In the genomic region with DNA sequence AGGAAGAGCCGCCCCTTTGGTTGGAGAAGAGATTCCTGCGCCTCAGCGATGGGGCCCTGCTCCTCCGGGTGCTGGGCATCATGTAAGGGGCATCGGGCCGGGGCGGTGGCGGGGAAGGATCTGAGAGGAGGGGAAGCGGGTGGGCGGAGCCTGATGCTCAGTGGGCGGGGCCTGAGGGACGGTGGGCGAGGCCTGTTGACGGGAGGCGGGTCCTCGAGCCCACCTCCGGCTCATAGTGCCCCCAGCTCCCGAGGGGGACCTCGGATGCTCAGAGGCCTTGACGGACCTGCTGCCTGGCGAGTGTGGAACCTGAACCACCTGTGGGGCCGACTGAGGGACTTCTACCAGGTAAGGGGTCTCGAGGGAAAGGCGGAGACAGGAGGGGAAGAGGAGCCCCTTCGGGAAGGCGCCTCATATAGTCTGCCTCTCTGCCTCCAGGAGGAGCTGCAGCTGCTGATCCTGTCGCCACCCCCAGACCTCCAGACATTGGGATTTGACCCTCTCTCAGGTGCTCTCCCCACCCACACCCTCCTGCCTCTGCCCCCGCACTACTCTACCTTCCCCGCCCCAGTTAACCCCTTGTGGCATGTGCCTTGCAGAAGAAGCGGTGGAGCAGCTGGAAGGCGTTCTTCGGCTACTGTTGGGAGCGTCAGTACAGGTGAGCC, we compare ENCODE assay signal across 8 cellular contexts. TPM values are rescaled to one million over a fixed set of nuclear protein-coding genes. Genes with fewer than 3 reads are reported as not detected.
DNase-seq lines count a peak whose midpoint lies in the region; ATAC-seq, FAIRE-seq and TF ChIP-seq lines count a peak whose summit lies in the region.

No MANE protein-coding gene starts in this region.

- peaks cover 27% of the 10 kb centered on the region for H3K36me3 Mint-ChIP-seq in activated CD4-positive, alpha-beta T cell treated with anti-CD3 and anti-CD28 coated beads, Interleukin-2, amount 10 ng/mL, durations not matched to agents 7 days and 5 days (ENCODE audit: low read depth)
- peaks cover 3% of the 10 kb centered on the region for H3K36me3 Mint-ChIP-seq in endothelial cell (ENCODE audit: low read depth, unreplicated experiment)

- peak; percentile 34 for ATAC-seq in HG03342 (IDR thresholded peaks at IDR 0.05; ENCODE audit: unreplicated experiment)

- peaks cover 48% of the 10 kb centered on the region for H3K4me1 Mint-ChIP-seq in activated CD4-positive, alpha-beta T cell treated with anti-CD3 and anti-CD28 coated beads, Interleukin-2, amount 10 ng/mL, durations not matched to agents 7 days and 5 days
- peaks cover 4% of the 10 kb centered on the region for H3K4me1 Mint-ChIP-seq in endothelial cell (ENCODE audit: unreplicated experiment)

- TF ChIP-seq POLR2A in H54 (IDR thresholded peaks at IDR 0.05; ENCODE audit: low read depth, low read length): no peak

- no peaks in the 10 kb centered on the region for H3K9me3 Mint-ChIP-seq in activated CD4-positive, alpha-beta T cell treated with anti-CD3 and anti-CD28 coated beads, Interleukin-2, amount 10 ng/mL, durations not matched to agents 7 days and 5 days
- H3K9me3 Mint-ChIP-seq in endothelial cell (ENCODE audit: unreplicated experiment): no peaks in the 10 kb centered on the region

- TF ChIP-seq CTCF in GM10248 (IDR thresholded peaks at IDR 0.05; ENCODE audit: control extremely low read depth, extremely low read depth, low read depth, missing control alignments) (no peak), endothelial cell (IDR thresholded peaks at IDR 0.05; ENCODE audit: unreplicated experiment) (no peak)

- no peak for FAIRE-seq in H54 (lab: Jason Lieb, UNC)

- POLR2A ChIA-PET in GM10248 (lab: Yijun Ruan, JAX): interaction anchor here (1.4 kb wide), 1 partner anchor 9 kb away, joined by 4 read pairs; no protein-coding TSS in a partner anchor
- POLR2A ChIA-PET in activated CD4-positive, alpha-beta T cell treated with anti-CD3 and anti-CD28 coated beads, Interleukin-2, amount 10 ng/mL, durations not matched to agents 7 days and 5 days (lab: Charles Lee): no interaction called here

- CTCF ChIA-PET in GM10248 (lab: Yijun Ruan, JAX): interaction anchor here (1.0 to 7.5 kb wide), 7 partner anchors 8 to 39 kb away, joined by 3 to 81 read pairs (median 11); a partner anchor contains a TSS
- CTCF ChIA-PET in activated CD4-positive, alpha-beta T cell treated with anti-CD3 and anti-CD28 coated beads, Interleukin-2, amount 10 ng/mL, durations not matched to agents 7 days and 5 days (lab: Charles Lee): interaction anchor here (0.5 to 3.5 kb wide), 7 partner anchors 9 to 555 kb away, joined by 5 to 29 read pairs (median 11); a partner anchor contains a TSS

- H3K27ac Mint-ChIP-seq in activated CD4-positive, alpha-beta T cell treated with anti-CD3 and anti-CD28 coated beads, Interleukin-2, amount 10 ng/mL, durations not matched to agents 7 days and 5 days: peak overlapping the region; percentile 92
- H3K27ac Mint-ChIP-seq in endothelial cell (ENCODE audit: unreplicated experiment): no peak overlapping the region

- DNase-seq in GM10248 (ENCODE audit: extremely low spot score) (peak; percentile 83), endothelial cell (ENCODE audit: low spot score) (peak; percentile 69), H54 (ENCODE audit: insufficient read length, low spot score) (no peak), NCI-H524 treated with DMSO at 0.1 percent for 48 hours (lab: John Stamatoyannopoulos, UW) (no peak), DMS153 treated with DMSO at 0.1 percent for 48 hours (lab: John Stamatoyannopoulos, UW; ENCODE audit: unreplicated experiment) (no peak)
- DNase-seq in activated CD4-positive, alpha-beta T cell treated with anti-CD3 and anti-CD28 coated beads, Interleukin-2, amount 10 ng/mL, durations not matched to agents 7 days and 5 days: peak; percentile 76
- peak; percentile 80 for DNase-seq in stimulated activated CD4-positive, alpha-beta T cell treated with anti-CD3 and anti-CD28 coated beads, Interleukin-12 subunit alpha, Interleukin-12 subunit beta, amount 100 ng/mL, for 4 hours

- peak overlapping the region; percentile 84 for H3K4me3 Mint-ChIP-seq in activated CD4-positive, alpha-beta T cell treated with anti-CD3 and anti-CD28 coated beads, Interleukin-2, amount 10 ng/mL, durations not matched to agents 7 days and 5 days
- H3K4me3 Mint-ChIP-seq in endothelial cell (ENCODE audit: unreplicated experiment): peak overlapping the region; percentile 67

- H3K27me3 Mint-ChIP-seq in activated CD4-positive, alpha-beta T cell treated with anti-CD3 and anti-CD28 coated beads, Interleukin-2, amount 10 ng/mL, durations not matched to agents 7 days and 5 days: no peaks in the 10 kb centered on the region
- peaks cover 8% of the 10 kb centered on the region for H3K27me3 Mint-ChIP-seq in endothelial cell (ENCODE audit: unreplicated experiment)

RNA-seq across cellular contexts. Expression of a gene that starts 0.8 kb away (rescaled TPM):
- 100 to 1,000 TPM; 103 to 127 TPM for total RNA-seq in activated CD4-positive, alpha-beta T cell treated with anti-CD3 and anti-CD28 coated beads, Interleukin-2, amount 10 ng/mL, durations not matched to agents 7 days and 5 days
- total RNA-seq in endothelial cell (ENCODE audit: unreplicated experiment): 8.3 TPM

RNA-seq across cellular contexts. Expression of a gene that starts 18.2 kb away (rescaled TPM):
- total RNA-seq in activated CD4-positive, alpha-beta T cell treated with anti-CD3 and anti-CD28 coated beads, Interleukin-2, amount 10 ng/mL, durations not matched to agents 7 days and 5 days: 10 to 100 TPM; 31.0 to 43.0 TPM
- total RNA-seq in endothelial cell (ENCODE audit: unreplicated experiment): 37.5 TPM

RNA-seq across cellular contexts. Expression of a gene that starts 22.9 kb away (rescaled TPM):
- 100 to 1,000 TPM in 1 of 2 experiments, 10 to 100 TPM in 1; 97.4 to 106 TPM for total RNA-seq in activated CD4-positive, alpha-beta T cell treated with anti-CD3 and anti-CD28 coated beads, Interleukin-2, amount 10 ng/mL, durations not matched to agents 7 days and 5 days
- 264 TPM for total RNA-seq in endothelial cell (ENCODE audit: unreplicated experiment)

RNA-seq across cellular contexts. Expression of a gene that starts 23.4 kb away (rescaled TPM):
- total RNA-seq in activated CD4-positive, alpha-beta T cell treated with anti-CD3 and anti-CD28 coated beads, Interleukin-2, amount 10 ng/mL, durations not matched to agents 7 days and 5 days: 100 to 1,000 TPM; 160 to 171 TPM
- 138 TPM for total RNA-seq in endothelial cell (ENCODE audit: unreplicated experiment)

RNA-seq across cellular contexts. Expression of a gene that starts 35.5 kb away (rescaled TPM):
- 10 to 100 TPM; 24.8 to 32.0 TPM for total RNA-seq in activated CD4-positive, alpha-beta T cell treated with anti-CD3 and anti-CD28 coated beads, Interleukin-2, amount 10 ng/mL, durations not matched to agents 7 days and 5 days
- total RNA-seq in endothelial cell (ENCODE audit: unreplicated experiment): 42.3 TPM

Comparison
In these comparisons a context has a peak if more than half of its experiments do, and no peak if none do; other contexts are left out.
1. DNase-seq: peak in GM10248 (single experiment), activated CD4-positive, alpha-beta T cell treated with anti-CD3 and anti-CD28 coated beads, Interleukin-2, amount 10 ng/mL, durations not matched to agents 7 days and 5 days (single experiment), endothelial cell (single experiment) and stimulated activated CD4-positive, alpha-beta T cell treated with anti-CD3 and anti-CD28 coated beads, Interleukin-12 subunit alpha, Interleukin-12 subunit beta, amount 100 ng/mL, for 4 hours (single experiment); none in H54 (single experiment), NCI-H524 treated with DMSO at 0.1 percent for 48 hours (single experiment) and DMS153 treated with DMSO at 0.1 percent for 48 hours (single experiment).
2. RNA of a gene that starts 0.8 kb away (total RNA-seq): 103 to 127 TPM in activated CD4-positive, alpha-beta T cell treated with anti-CD3 and anti-CD28 coated beads, Interleukin-2, amount 10 ng/mL, durations not matched to agents 7 days and 5 days; 8.3 TPM in endothelial cell (single experiment); every median in the first group is over 10 times any median in the second.